Comparison of ENCODE assay signal across 2 cellular contexts in genomic region chr1:209431813-209432442, GRCh38.
TF ChIP-seq lines count a peak whose summit lies in the region.

No MANE protein-coding gene starts in this region.

TF ChIP-seq in GM23338, 12 proteins besides CTCF, POLR2A, EP300 and RAD21 (continued from another document):
- no peak for TF ChIP-seq REST (IDR thresholded peaks at IDR 0.05; ENCODE audit: unreplicated experiment)

TF ChIP-seq in HepG2, 621 proteins besides CTCF, POLR2A, EP300 and RAD21 (continued from another document):
- no peak for TF ChIP-seq ZNF512B (CRISPR knock-in tag; IDR thresholded peaks at IDR 0.05; ENCODE audit: borderline replicate concordance)
- no peak for TF ChIP-seq PHB2 (IDR thresholded peaks at IDR 0.05; ENCODE audit: partially characterized antibody)
- no peak for TF ChIP-seq ZKSCAN1 (IDR thresholded peaks at IDR 0.05; ENCODE audit: low read length)
- no peak for TF ChIP-seq ZBTB43 (CRISPR knock-in tag; conservative IDR thresholded peaks at IDR 0.05)
- TF ChIP-seq DDIT3 (CRISPR knock-in tag; IDR thresholded peaks at IDR 0.05) = no peak
- TF ChIP-seq ZFP62 (CRISPR knock-in tag; IDR thresholded peaks at IDR 0.05) = no peak
- TF ChIP-seq ZNF891 (CRISPR knock-in tag; IDR thresholded peaks at IDR 0.05) = no peak
- TF ChIP-seq NRL (CRISPR knock-in tag; IDR thresholded peaks at IDR 0.05; ENCODE audit: borderline replicate concordance) = no peak
- no peak for TF ChIP-seq ZBTB40 (IDR thresholded peaks at IDR 0.05)
- TF ChIP-seq ZBTB40 (CRISPR knock-in tag; IDR thresholded peaks at IDR 0.05) = no peak
- no peak for TF ChIP-seq ZNF3 (CRISPR knock-in tag; IDR thresholded peaks at IDR 0.05)
